In the genomic region with DNA sequence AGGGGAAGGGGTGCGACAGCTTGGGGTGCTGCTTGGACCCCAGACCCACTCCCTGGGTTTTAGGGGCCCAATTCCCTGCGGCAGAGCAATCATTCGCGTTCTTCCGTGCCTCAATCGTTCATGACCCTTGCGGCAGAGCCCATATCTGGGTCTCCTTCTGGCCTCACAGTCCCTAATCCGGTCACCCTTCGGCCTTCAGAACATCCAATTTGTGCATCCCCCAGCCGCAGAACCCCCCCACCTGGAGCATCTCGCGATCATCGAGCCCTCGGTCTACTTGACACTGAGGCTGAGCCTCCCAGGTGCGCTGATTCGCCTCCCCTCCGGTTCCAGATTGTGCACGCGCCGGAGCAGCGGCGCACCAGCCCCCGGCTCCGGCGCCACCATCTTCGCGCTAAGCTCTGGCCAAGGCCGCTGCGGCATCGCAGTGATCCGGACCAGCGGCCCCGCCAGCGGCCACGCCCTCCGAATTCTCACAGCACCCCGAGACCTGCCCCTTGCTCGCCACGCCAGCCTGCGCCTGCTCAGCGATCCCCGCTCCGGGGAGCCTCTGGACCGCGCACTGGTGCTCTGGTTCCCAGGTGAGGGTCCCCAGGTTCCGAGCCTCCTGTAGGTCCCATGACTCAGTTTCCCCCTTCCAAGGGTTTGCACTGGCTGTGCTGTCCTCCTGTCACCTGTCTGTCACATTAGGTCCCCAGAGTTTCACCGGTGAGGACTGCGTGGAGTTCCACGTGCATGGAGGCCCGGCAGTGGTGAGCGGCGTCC, we compare ENCODE assay signal across 6 cellular contexts. TPM values are rescaled to one million over a fixed set of nuclear protein-coding genes. Genes with fewer than 3 reads are reported as not detected.
DNase-seq lines count a peak whose midpoint lies in the region; ATAC-seq lines count a peak whose summit lies in the region.

No MANE protein-coding gene starts in this region.

- 13 to 15% methylated on average over 43 to 49 of the region's 52 CpGs for WGBS in mesodermal cell (ENCODE audit: insufficient coverage in 2 of 2), 2 experiments

- no peaks in the 10 kb centered on the region for H3K9me3 ChIP-seq in mesodermal cell (ENCODE audit: control insufficient read depth, low read length)

- no peak overlapping the region for H3K27ac ChIP-seq in mesodermal cell (ENCODE audit: low read depth, low read length, severe bottlenecking)

- H3K4me1 ChIP-seq in mesodermal cell (ENCODE audit: control insufficient read depth, insufficient read depth, low read length, poor library complexity, severe bottlenecking) = no peaks in the 10 kb centered on the region

- intact Hi-C loops in Right ventricle myocardium inferior (cut with DNase I) (loop anchor here (1.0 to 2.0 kb wide), 2 partner anchors 33 to 123 kb away; a partner anchor contains a TSS), cardiac septum (cut with DNase I) (loop anchor here (5.0 kb wide), 1 partner anchor 36 kb away; a partner anchor contains a TSS)

- ATAC-seq in Right ventricle myocardium inferior = no peak
- no peak for ATAC-seq in HG03135 (IDR thresholded peaks at IDR 0.05; ENCODE audit: unreplicated experiment)

- peak overlapping the region; percentile 83 for H3K4me3 ChIP-seq in mesodermal cell (ENCODE audit: extremely low read depth, insufficient read depth, low read length, poor library complexity, severe bottlenecking)

- H3K36me3 ChIP-seq in mesodermal cell (ENCODE audit: control insufficient read depth, insufficient read depth, low read length) = peaks cover 34% of the 10 kb centered on the region

- DNase-seq in Right ventricle myocardium inferior (ENCODE audit: missing footprints) = peak; percentile 69
- no peak for DNase-seq in cardiac septum (ENCODE audit: low spot score)
- DNase-seq in activated naive CD4-positive, alpha-beta T cell treated with anti-CD3 and anti-CD28 coated beads, Interleukin-2, amount 50 U/mL, for 16 hours = peak; percentile 47
- no peak for DNase-seq in NCI-H1105 (lab: John Stamatoyannopoulos, UW)

RNA-seq across cellular contexts. Expression of a gene that starts 0.5 kb away (rescaled TPM):
- 11.5 TPM for total RNA-seq in Right ventricle myocardium inferior
- total RNA-seq in cardiac septum = 9.8 TPM
- polyA plus RNA-seq in mesodermal cell (2013, experiment 1 of 2) = 34.5 TPM
- polyA plus RNA-seq in mesodermal cell (2013, experiment 2 of 2) = 28.0 TPM

RNA-seq across cellular contexts. Expression of a gene that starts 3.2 kb away (rescaled TPM):
- 9.6 TPM for total RNA-seq in Right ventricle myocardium inferior
- 7.3 TPM for total RNA-seq in cardiac septum
- polyA plus RNA-seq in mesodermal cell (2013, experiment 1 of 2) = 23.3 TPM
- 17.4 TPM for polyA plus RNA-seq in mesodermal cell (2013, experiment 2 of 2)

RNA-seq across cellular contexts. Expression of a gene that starts 28.5 kb away (rescaled TPM):
- total RNA-seq in Right ventricle myocardium inferior (28.8 TPM), cardiac septum (38.8 TPM)
- 81.9 TPM for polyA plus RNA-seq in mesodermal cell (2013, experiment 1 of 2)
- 59.5 TPM for polyA plus RNA-seq in mesodermal cell (2013, experiment 2 of 2)

RNA-seq across cellular contexts. Expression of a gene that starts 32.2 kb away (rescaled TPM):
- total RNA-seq in Right ventricle myocardium inferior = 200 TPM
- total RNA-seq in cardiac septum = 136 TPM
- 74.0 TPM for polyA plus RNA-seq in mesodermal cell (2013, experiment 1 of 2)
- polyA plus RNA-seq in mesodermal cell (2013, experiment 2 of 2) = 61.0 TPM

RNA-seq across cellular contexts. Expression of a gene that starts 34.6 kb away (rescaled TPM):
- total RNA-seq in Right ventricle myocardium inferior (13.8 TPM), cardiac septum (8.6 TPM)
- 6.3 TPM for polyA plus RNA-seq in mesodermal cell (2013, experiment 1 of 2)
- polyA plus RNA-seq in mesodermal cell (2013, experiment 2 of 2) = 5.8 TPM

Comparison
In these comparisons a context has a peak if more than half of its experiments do, and no peak if none do; other contexts are left out.
1. DNase-seq: peak in Right ventricle myocardium inferior (single experiment) and activated naive CD4-positive, alpha-beta T cell treated with anti-CD3 and anti-CD28 coated beads, Interleukin-2, amount 50 U/mL, for 16 hours (single experiment); none in cardiac septum (single experiment) and NCI-H1105 (single experiment).